ENCODE assay signal across 16 cellular contexts in genomic region chr6:156839591-156840001, GRCh38.
A peak's percentile ranks its signal among the peaks of the same experiment; 100 is the strongest.
DNase-seq lines count a peak whose midpoint lies in the region; ATAC-seq and TF ChIP-seq lines count a peak whose summit lies in the region.
"Had no signal": no experiment of that assay in that cellular context is flagged by ENCODE, and none has a peak within 500 bp of the region (broad histone marks: within the 10 kb centered on the region; RNA-seq: fewer than 3 reads in every experiment).

No MANE protein-coding gene starts in this region.

- H3K27me3 Mint-ChIP-seq in MCF 10A (ENCODE audit: insufficient read depth, unreplicated experiment) (no peaks in the 10 kb centered on the region), endothelial cell (ENCODE audit: unreplicated experiment) (peaks cover 4% of the 10 kb centered on the region), memory B cell (no peaks in the 10 kb centered on the region)
- H3K27me3 Mint-ChIP-seq: activated CD8-positive, alpha-beta memory T cell treated with anti-CD3 and anti-CD28 coated beads, Interleukin-2, amount 10 ng/mL, durations not matched to agents 7 days and 5 days; brain; T-helper 17 cell had no signal

- ATAC-seq in memory B cell (ENCODE audit: low read depth) (no peak), HG02852 (IDR thresholded peaks at IDR 0.05; ENCODE audit: unreplicated experiment) (no peak), HG02885 (IDR thresholded peaks at IDR 0.05; ENCODE audit: poor library complexity, unreplicated experiment) (no peak)
- ATAC-seq: activated CD8-positive, alpha-beta memory T cell treated with anti-CD3 and anti-CD28 coated beads, Interleukin-2, amount 10 ng/mL, durations not matched to agents 7 days and 5 days; T-helper 17 cell had no signal

- DNase-seq in breast epithelium (ENCODE audit: low spot score in 2 of 2) (no peak), MCF 10A (ENCODE audit: unreplicated experiment) (no peak), endothelial cell (ENCODE audit: low spot score) (no peak), memory B cell (ENCODE audit: low spot score in 2 of 2) (no peak), stomach (no peak), COR-L47 (lab: John Stamatoyannopoulos, UW) (no peak)
- DNase-seq: activated CD8-positive, alpha-beta memory T cell treated with anti-CD3 and anti-CD28 coated beads, Interleukin-2, amount 10 ng/mL, durations not matched to agents 7 days and 5 days; foreskin melanocyte; HFFc6; NCI-H1105; NCI-H774; T-helper 17 cell had no signal

- no peaks in the 10 kb centered on the region for H3K4me1 Mint-ChIP-seq in MCF 10A (ENCODE audit: insufficient read depth, unreplicated experiment)
- peaks cover 37% of the 10 kb centered on the region for H3K4me1 Mint-ChIP-seq in endothelial cell (ENCODE audit: unreplicated experiment)
- H3K4me1 Mint-ChIP-seq in memory B cell, result peaks cover 36% of the 10 kb centered on the region

- no peak overlapping the region for H3K4me3 Mint-ChIP-seq in MCF 10A (ENCODE audit: unreplicated experiment)
- H3K4me3 Mint-ChIP-seq in endothelial cell (ENCODE audit: unreplicated experiment), result no peak overlapping the region
- no peak overlapping the region for H3K4me3 Mint-ChIP-seq in memory B cell
- H3K4me3 Mint-ChIP-seq: activated CD8-positive, alpha-beta memory T cell treated with anti-CD3 and anti-CD28 coated beads, Interleukin-2, amount 10 ng/mL, durations not matched to agents 7 days and 5 days; brain; HFFc6; T-helper 17 cell had no signal

- H3K36me3 ChIP-seq in breast epithelium, result no peaks in the 10 kb centered on the region
- H3K36me3 ChIP-seq in stomach, result peaks cover 0 to 11% (median 4%) of the 10 kb centered on the region in 4 donors

- H3K4me1 ChIP-seq in breast epithelium (peaks cover 0 to 4% of the 10 kb centered on the region in 2 donors), stomach (peaks cover 17 to 69% (median 50%) of the 10 kb centered on the region in 4 donors)

- H3K9me3 ChIP-seq in breast epithelium, result no peaks in the 10 kb centered on the region
- H3K9me3 ChIP-seq in stomach, result no peaks in the 10 kb centered on the region

- no TSS peak for BruUV-seq in MCF 10A (replicated peaks; lab: Mats Ljungman, UMichigan)

- TF ChIP-seq CTCF in breast epithelium (IDR thresholded peaks at IDR 0.05) (no peak), MCF 10A (IDR thresholded peaks at IDR 0.05; ENCODE audit: unreplicated experiment) (no peak), endothelial cell (IDR thresholded peaks at IDR 0.05; ENCODE audit: unreplicated experiment) (no peak), stomach (IDR thresholded peaks at IDR 0.05) (no peak)

- TF ChIP-seq EP300 in stomach (IDR thresholded peaks at IDR 0.05), result no peak

- H3K4me3 ChIP-seq in breast epithelium, result no peak overlapping the region
- no peak overlapping the region for H3K4me3 ChIP-seq in stomach
- H3K4me3 ChIP-seq: skin epidermis had no signal

- CTCF ChIA-PET in MCF 10A (lab: Yijun Ruan, JAX), result interaction anchor here (0.6 to 1.0 kb wide), 2 partner anchors 26 to 1367 kb away, joined by 4 read pairs; no protein-coding TSS in a partner anchor

- POLR2A ChIA-PET in MCF 10A (lab: Yijun Ruan, JAX), result no interaction called here

- H3K36me3 Mint-ChIP-seq in MCF 10A (ENCODE audit: insufficient read depth, unreplicated experiment), result peaks cover 6% of the 10 kb centered on the region
- peaks cover 5% of the 10 kb centered on the region for H3K36me3 Mint-ChIP-seq in endothelial cell (ENCODE audit: low read depth, unreplicated experiment)
- peaks cover 10% of the 10 kb centered on the region for H3K36me3 Mint-ChIP-seq in memory B cell

- intact Hi-C loops in breast epithelium (cut with DNase I; ENCODE audit: low total_unique reads) (no loop called here), MCF 10A (cut with micrococcal nuclease) (no loop called here), stomach (cut with DNase I; ENCODE audit: low total_unique reads) (no loop called here)

- H3K27ac ChIP-seq in breast epithelium (peak overlapping the region; percentile 55 to 70), stomach (peak overlapping the region in 1 of 5 donors; percentile 31)

- H3K27me3 ChIP-seq in breast epithelium (no peaks in the 10 kb centered on the region), stomach (no peaks in the 10 kb centered on the region)

- H3K27ac Mint-ChIP-seq in MCF 10A (ENCODE audit: low read depth, unreplicated experiment), result no peak overlapping the region
- H3K27ac Mint-ChIP-seq in endothelial cell (ENCODE audit: unreplicated experiment), result peak overlapping the region; percentile 78
- H3K27ac Mint-ChIP-seq in memory B cell, result peak overlapping the region; percentile 7
- H3K27ac Mint-ChIP-seq: activated CD8-positive, alpha-beta memory T cell treated with anti-CD3 and anti-CD28 coated beads, Interleukin-2, amount 10 ng/mL, durations not matched to agents 7 days and 5 days; HFFc6 had no signal

- no peak for TF ChIP-seq POLR2A in breast epithelium (IDR thresholded peaks at IDR 0.05)
- TF ChIP-seq POLR2A in stomach (IDR thresholded peaks at IDR 0.05), result no peak

- H3K9me3 Mint-ChIP-seq in MCF 10A (ENCODE audit: unreplicated experiment), result no peaks in the 10 kb centered on the region
- H3K9me3 Mint-ChIP-seq in endothelial cell (ENCODE audit: unreplicated experiment), result no peaks in the 10 kb centered on the region
- no peaks in the 10 kb centered on the region for H3K9me3 Mint-ChIP-seq in memory B cell
- H3K9me3 Mint-ChIP-seq: brain, HFFc6 had no signal

- WGBS in stomach, 5 donors, result 31 to 65% (median 42%) methylated on average over 9 of the region's 9 CpGs
